16 cellular contexts compared by ENCODE assay signal in genomic region chr9:137350696-137351584, GRCh38. TPM values are rescaled to one million over a fixed set of nuclear protein-coding genes. Genes with fewer than 3 reads are reported as not detected.
"Had no signal": no experiment of that assay in that cellular context is flagged by ENCODE, and none has a peak within 500 bp of the region (broad histone marks: within the 10 kb centered on the region; RNA-seq: fewer than 3 reads in every experiment).

No MANE protein-coding gene starts in this region.

- FAIRE-seq: frontal cortex had no signal

- ATAC-seq: heart right ventricle had no signal

- H3K27me3 ChIP-seq: heart right ventricle had no signal

- DNase-seq: activated CD4-positive, alpha-beta T cell treated with anti-CD3 and anti-CD28 coated beads, Interleukin-2, amount 50 U/mL, for 48 hours; activated CD4-positive, CD25-positive, alpha-beta regulatory T cell treated with anti-CD3 and anti-CD28 coated beads, Interleukin-2, amount 50 U/mL, for 72 hours; activated naive CD4-positive, alpha-beta T cell treated with anti-CD3 and anti-CD28 coated beads, Interleukin-2, amount 10 ng/mL, durations not matched to agents 7 days and 5 days; central memory CD4-positive, alpha-beta T cell; cortex of kidney; effector memory CD4-positive, alpha-beta T cell; heart right ventricle; islet precursor cell; left ventricle myocardium inferior; stimulated activated CD4-positive, alpha-beta T cell treated with anti-CD3 and anti-CD28 coated beads, Interleukin-12 subunit alpha, Interleukin-12 subunit beta, amount 100 ng/mL, for 4 hours had no signal

- H3K27ac ChIP-seq: heart right ventricle, left ventricle myocardium inferior, thoracic aorta had no signal

- H3K4me3 ChIP-seq: heart right ventricle, left ventricle myocardium inferior, thoracic aorta had no signal

- H3K4me1 Mint-ChIP-seq: activated naive CD4-positive, alpha-beta T cell treated with anti-CD3 and anti-CD28 coated beads, Interleukin-2, amount 10 ng/mL, durations not matched to agents 7 days and 5 days; memory B cell; nephron had no signal

- H3K4me3 Mint-ChIP-seq: activated naive CD4-positive, alpha-beta T cell treated with anti-CD3 and anti-CD28 coated beads, Interleukin-2, amount 10 ng/mL, durations not matched to agents 7 days and 5 days; memory B cell; nephron; stimulated activated naive CD8-positive, alpha-beta T cell treated with anti-CD3 and anti-CD28 coated beads, Interleukin-15, Interleukin-2, amounts not matched to agents 100 ng/mL and 50 ng/mL, for 24 hours had no signal

- H3K27ac Mint-ChIP-seq: activated naive CD4-positive, alpha-beta T cell treated with anti-CD3 and anti-CD28 coated beads, Interleukin-2, amount 10 ng/mL, durations not matched to agents 7 days and 5 days; memory B cell; nephron; stimulated activated naive CD8-positive, alpha-beta T cell treated with anti-CD3 and anti-CD28 coated beads, Interleukin-15, Interleukin-2, amounts not matched to agents 100 ng/mL and 50 ng/mL, for 24 hours had no signal

- H3K27me3 Mint-ChIP-seq: activated naive CD4-positive, alpha-beta T cell treated with anti-CD3 and anti-CD28 coated beads, Interleukin-2, amount 10 ng/mL, durations not matched to agents 7 days and 5 days; memory B cell; stimulated activated naive CD8-positive, alpha-beta T cell treated with anti-CD3 and anti-CD28 coated beads, Interleukin-15, Interleukin-2, amounts not matched to agents 100 ng/mL and 50 ng/mL, for 24 hours had no signal

- H3K9me3 Mint-ChIP-seq: memory B cell; stimulated activated naive CD8-positive, alpha-beta T cell treated with anti-CD3 and anti-CD28 coated beads, Interleukin-15, Interleukin-2, amounts not matched to agents 100 ng/mL and 50 ng/mL, for 24 hours had no signal

RNA-seq across cellular contexts. Expression of gene NRARP, which starts 48.9 kb away (rescaled TPM):
- total RNA-seq: fibroblast of lung had no signal
